ENCODE assay signal across 10 cellular contexts in genomic region chr1:185694081-185694480, GRCh38. TPM values are rescaled to one million over a fixed set of nuclear protein-coding genes. Genes with fewer than 3 reads are reported as not detected.
DNase-seq lines count a peak whose midpoint lies in the region; ATAC-seq, FAIRE-seq and TF ChIP-seq lines count a peak whose summit lies in the region.
"Had no signal": no experiment of that assay in that cellular context is flagged by ENCODE, and none has a peak within 500 bp of the region (broad histone marks: within the 10 kb centered on the region; RNA-seq: fewer than 3 reads in every experiment).

No MANE protein-coding gene starts in this region.

- DNase-seq in cardiac muscle cell (ENCODE audit: low read depth in 1 of 2, low spot score in 1 of 2) (no peak), Right ventricle myocardium inferior (ENCODE audit: missing footprints) (no peak), iris pigment epithelial cell (ENCODE audit: low read depth) (peak; percentile 41), HTR-8/SVneo (ENCODE audit: insufficient read length, low spot score) (no peak), NCI-H510A (lab: John Stamatoyannopoulos, UW) (no peak)
- DNase-seq in T-helper 2 cell treated with Interferon-gamma antibody and Interleukin-4, amounts not matched to agents 5 μg/mL and 100 μg/mL, for 36 hours (ENCODE audit: low spot score), result no peak
- DNase-seq: DND-41 had no signal

- 16% methylated on average over 8 of the region's 8 CpGs for WGBS in thymus

- no peak for FAIRE-seq in HTR-8/SVneo (lab: Jason Lieb, UNC)

- peaks cover 16% of the 10 kb centered on the region for H3K4me1 Mint-ChIP-seq in T-helper 2 cell treated with Interferon-gamma antibody and Interleukin-4, amounts not matched to agents 5 μg/mL and 100 μg/mL, for 36 hours (ENCODE audit: low read depth)
- H3K4me1 Mint-ChIP-seq: neural crest cell had no signal

- H3K36me3 ChIP-seq in cardiac muscle cell (no peaks in the 10 kb centered on the region), thymus (ENCODE audit: control insufficient read depth, insufficient read depth) (no peaks in the 10 kb centered on the region)

- no peak for TF ChIP-seq CTCF in cardiac muscle cell (IDR thresholded peaks at IDR 0.05; ENCODE audit: low read depth, low read length)

- H3K36me3 Mint-ChIP-seq in T-helper 2 cell treated with Interferon-gamma antibody and Interleukin-4, amounts not matched to agents 5 μg/mL and 100 μg/mL, for 36 hours (ENCODE audit: low read depth), result peaks cover 8% of the 10 kb centered on the region

- no peak overlapping the region for H3K4me3 ChIP-seq in cardiac muscle cell
- peak overlapping the region; percentile 28 for H3K4me3 ChIP-seq in thymus (ENCODE audit: low read length)

- H3K27ac ChIP-seq in cardiac muscle cell (peak overlapping the region; percentile 35), thymus (ENCODE audit: low read depth) (peak overlapping the region; percentile 58)

- no peaks in the 10 kb centered on the region for H3K9me3 ChIP-seq in cardiac muscle cell (ENCODE audit: low read depth)
- H3K9me3 ChIP-seq in thymus (ENCODE audit: control insufficient read depth), result no peaks in the 10 kb centered on the region

- peak overlapping the region; percentile 50 for H3K4me3 Mint-ChIP-seq in T-helper 2 cell treated with Interferon-gamma antibody and Interleukin-4, amounts not matched to agents 5 μg/mL and 100 μg/mL, for 36 hours
- H3K4me3 Mint-ChIP-seq: neural crest cell had no signal

- H3K9me3 Mint-ChIP-seq in T-helper 2 cell treated with Interferon-gamma antibody and Interleukin-4, amounts not matched to agents 5 μg/mL and 100 μg/mL, for 36 hours, result peaks cover 11% of the 10 kb centered on the region
- H3K9me3 Mint-ChIP-seq: neural crest cell had no signal

- H3K27me3 Mint-ChIP-seq in T-helper 2 cell treated with Interferon-gamma antibody and Interleukin-4, amounts not matched to agents 5 μg/mL and 100 μg/mL, for 36 hours (ENCODE audit: low read depth), result peaks cover 20% of the 10 kb centered on the region

- H3K27me3 ChIP-seq in cardiac muscle cell (peaks cover 2% of the 10 kb centered on the region), thymus (ENCODE audit: control insufficient read depth, insufficient read depth) (no peaks in the 10 kb centered on the region)

- peak overlapping the region; percentile 61 for H3K27ac Mint-ChIP-seq in T-helper 2 cell treated with Interferon-gamma antibody and Interleukin-4, amounts not matched to agents 5 μg/mL and 100 μg/mL, for 36 hours

- ATAC-seq in Right ventricle myocardium inferior, result no peak
- peak; percentile 93 for ATAC-seq in HG03025 (IDR thresholded peaks at IDR 0.05; ENCODE audit: low FRiP score, unreplicated experiment)

- H3K4me1 ChIP-seq in cardiac muscle cell (ENCODE audit: low read depth) (peaks cover 10% of the 10 kb centered on the region), thymus (ENCODE audit: control insufficient read depth, insufficient read depth, low read length) (peaks cover 4% of the 10 kb centered on the region)

- intact Hi-C loops in Right ventricle myocardium inferior (cut with DNase I), result no loop called here

RNA-seq across cellular contexts. Expression of gene HMCN1, which starts 40.1 kb away (rescaled TPM):
- total RNA-seq in cardiac muscle cell (19.2 and 28.5 TPM in 2 replicates), Right ventricle myocardium inferior (7.6 TPM)
- polyA plus RNA-seq in cardiac muscle cell (4.9 and 12.5 TPM in 2 replicates), thymus (0.50 TPM)
